13 cellular contexts compared by ENCODE assay signal in genomic region chr4:682490-683172, GRCh38. TPM values are rescaled to one million over a fixed set of nuclear protein-coding genes. Genes with fewer than 3 reads are reported as not detected.
DNase-seq lines count a peak whose midpoint lies in the region; ATAC-seq and TF ChIP-seq lines count a peak whose summit lies in the region.
"Had no signal": no experiment of that assay in that cellular context is flagged by ENCODE, and none has a peak within 500 bp of the region (broad histone marks: within the 10 kb centered on the region; RNA-seq: fewer than 3 reads in every experiment).

No MANE protein-coding gene starts in this region.

- no peak for ATAC-seq in naive B cell (ENCODE audit: low read depth in 2 of 2)
- ATAC-seq: GM23338 had no signal

- DNase-seq in NCI-H2081 (lab: John Stamatoyannopoulos, UW): peak; percentile 18 to 54
- no peak for DNase-seq in NCI-H2081 treated with DMSO at 0.1 percent for 48 hours (lab: John Stamatoyannopoulos, UW)
- DNase-seq in CD14-positive monocyte (ENCODE audit: low spot score): peak; percentile 42
- no peak for DNase-seq in naive B cell
- no peak for DNase-seq in nephron progenitor cell
- DNase-seq in pons (ENCODE audit: low spot score): no peak
- DNase-seq in dermis blood vessel endothelial cell: no peak
- DNase-seq: NCI-H1105 treated with DMSO at 0.1 percent for 48 hours had no signal

- TF ChIP-seq CTCF in CD14-positive monocyte (IDR thresholded peaks at IDR 0.05) (no peak), OCI-LY3 (IDR thresholded peaks at IDR 0.05; ENCODE audit: low read depth, low read length) (no peak), nephron progenitor cell (IDR thresholded peaks at IDR 0.05) (no peak)

- no peak overlapping the region for H2AFZ ChIP-seq in OCI-LY3 (ENCODE audit: low read depth, low read length)
- H2AFZ ChIP-seq: GM23338 had no signal

- H3K9me3 ChIP-seq in OCI-LY3 (ENCODE audit: insufficient read depth, low read length): no peaks in the 10 kb centered on the region
- H3K9me3 ChIP-seq: A549 had no signal

- peaks cover 9% of the 10 kb centered on the region for H3K4me1 ChIP-seq in OCI-LY3 (ENCODE audit: low read length)

- intact Hi-C loops in CD14-positive monocyte (cut with micrococcal nuclease): loop anchor here in 1 of 2 donors (5.0 to 10.0 kb wide), 2 partner anchors 100 to 348 kb away; partner anchors contain the start of gene ZNF141

- no peaks in the 10 kb centered on the region for H4K20me1 ChIP-seq in OCI-LY3 (ENCODE audit: insufficient read depth, low read length)

- H3K4me2 ChIP-seq in OCI-LY3 (ENCODE audit: low read length): peak overlapping the region; percentile 65
- H3K4me2 ChIP-seq: GM23338 had no signal

- H3K27me3 Mint-ChIP-seq in CD14-positive monocyte (ENCODE audit: low read depth in 3 of 3): peaks cover 5 to 19% (median 8%) of the 10 kb centered on the region in 3 donors
- H3K27me3 Mint-ChIP-seq in naive B cell: peaks cover 0 to 19% (median 4%) of the 10 kb centered on the region in 3 donors
- H3K27me3 Mint-ChIP-seq in nephron progenitor cell (ENCODE audit: low read depth, poor library complexity): no peaks in the 10 kb centered on the region

- peak overlapping the region; percentile 75 for H3K4me3 ChIP-seq in OCI-LY3 (ENCODE audit: low read length)

- no peak overlapping the region for H3K9ac ChIP-seq in OCI-LY3 (ENCODE audit: low read length)

- H3K4me1 Mint-ChIP-seq in CD14-positive monocyte (peaks cover 36% of the 10 kb centered on the region), naive B cell (peaks cover 1 to 10% (median 3%) of the 10 kb centered on the region in 3 donors), nephron progenitor cell (peaks cover 23% of the 10 kb centered on the region)

- H3K36me3 Mint-ChIP-seq in CD14-positive monocyte (peaks cover 12 to 23% of the 10 kb centered on the region in 2 donors), naive B cell (no peaks in the 10 kb centered on the region), nephron progenitor cell (ENCODE audit: low read depth) (no peaks in the 10 kb centered on the region)

- no peaks in the 10 kb centered on the region for H3K27me3 ChIP-seq in OCI-LY3 (ENCODE audit: low read depth, low read length)

- no peaks in the 10 kb centered on the region for H3K79me2 ChIP-seq in OCI-LY3 (ENCODE audit: low read length)

- H3K9me3 Mint-ChIP-seq in CD14-positive monocyte (peaks cover 0 to 2% (median 0%) of the 10 kb centered on the region in 7 donors), naive B cell (no peaks in the 10 kb centered on the region), nephron progenitor cell (no peaks in the 10 kb centered on the region)
- H3K9me3 Mint-ChIP-seq: IgD-negative memory B cell, neural crest cell had no signal

- no peak overlapping the region for H3K27ac ChIP-seq in OCI-LY3 (ENCODE audit: low read length)

- H3K4me3 Mint-ChIP-seq in CD14-positive monocyte (no peak overlapping the region), naive B cell (peak overlapping the region in 7 of 8 donors; percentile 15 to 81 (median 38)), nephron progenitor cell (no peak overlapping the region)
- H3K4me3 Mint-ChIP-seq: neural crest cell had no signal

- H3K36me3 ChIP-seq in OCI-LY3 (replicated peaks; ENCODE audit: low read depth, low read length): no peaks in the 10 kb centered on the region

- H3K27ac Mint-ChIP-seq in CD14-positive monocyte (no peak overlapping the region), naive B cell (peak overlapping the region in 1 of 6 donors; percentile 71), nephron progenitor cell (no peak overlapping the region)
- H3K27ac Mint-ChIP-seq: GM23338 had no signal

RNA-seq across cellular contexts. Expression of gene SLC49A3, which starts 6.3 kb away (rescaled TPM):
- 10 to 100 TPM in 1 of 2 donors, 1 to 10 TPM in 1; 9.5 to 11.1 TPM for polyA plus RNA-seq in CD14-positive monocyte
- polyA plus RNA-seq in naive B cell (ENCODE audit: low read depth in 6 of 6): under 1 TPM in 3 of 6 donors, not detected in 3; 0.22 to 0.54 (median 0.43) TPM
- total RNA-seq in dermis blood vessel endothelial cell: 9.9 and 10.6 TPM in 2 replicates

RNA-seq across cellular contexts. Expression of gene MYL5, which starts 8.3 kb away (rescaled TPM):
- 1 to 10 TPM; 4.2 to 7.2 TPM for polyA plus RNA-seq in CD14-positive monocyte
- polyA plus RNA-seq in naive B cell (ENCODE audit: low read depth in 6 of 6): 10 to 100 TPM in 5 of 6 donors, 1 to 10 TPM in 1; 7.3 to 13.4 (median 11.8) TPM
- 7.3 and 13.6 TPM in 2 replicates for total RNA-seq in dermis blood vessel endothelial cell

RNA-seq across cellular contexts. Expression of gene ATP5ME, which starts 8.6 kb away (rescaled TPM):
- polyA plus RNA-seq in CD14-positive monocyte (100 to 1,000 TPM; 367 to 397 TPM), naive B cell (ENCODE audit: low read depth in 6 of 6) (100 to 1,000 TPM; 320 to 459 (median 358) TPM)
- 95.5 and 96.7 TPM in 2 replicates for total RNA-seq in dermis blood vessel endothelial cell

RNA-seq across cellular contexts. Expression of gene PCGF3, which starts 23.0 kb away (rescaled TPM):
- polyA plus RNA-seq in CD14-positive monocyte (1 to 10 TPM; 7.0 to 8.3 TPM), naive B cell (ENCODE audit: low read depth in 6 of 6) (1 to 10 TPM; 5.6 to 9.5 (median 7.1) TPM)
- 64.3 and 104 TPM in 2 replicates for total RNA-seq in dermis blood vessel endothelial cell

RNA-seq across cellular contexts. Expression of gene PDE6B, which starts 57.3 kb away (rescaled TPM):
- 1 to 10 TPM; 3.7 to 6.3 TPM for polyA plus RNA-seq in CD14-positive monocyte
- 10 to 100 TPM; 24.3 to 39.4 (median 30.0) TPM for polyA plus RNA-seq in naive B cell (ENCODE audit: low read depth in 6 of 6)
- 7.3 and 7.5 TPM in 2 replicates for total RNA-seq in dermis blood vessel endothelial cell
- polyA plus RNA-seq: A549 had no signal

Comparison
In these comparisons a context has a peak if more than half of its experiments do, and no peak if none do; other contexts are left out.
1. DNase-seq: peak in NCI-H2081 (2 of 2) and CD14-positive monocyte (single experiment); none in NCI-H2081 treated with DMSO at 0.1 percent for 48 hours (single experiment), naive B cell (single experiment), nephron progenitor cell (single experiment), pons (single experiment) and dermis blood vessel endothelial cell (single experiment).
2. H3K4me3 Mint-ChIP-seq: peak in naive B cell (7 of 8); none in CD14-positive monocyte (0 of 2) and nephron progenitor cell (single experiment).
3. RNA of gene SLC49A3, which starts 6.3 kb away (polyA plus RNA-seq): 9.5 to 11.1 TPM in CD14-positive monocyte; 0.22 to 0.54 TPM in naive B cell; every median in the first group is over 4 times any median in the second.